In the genomic region with DNA sequence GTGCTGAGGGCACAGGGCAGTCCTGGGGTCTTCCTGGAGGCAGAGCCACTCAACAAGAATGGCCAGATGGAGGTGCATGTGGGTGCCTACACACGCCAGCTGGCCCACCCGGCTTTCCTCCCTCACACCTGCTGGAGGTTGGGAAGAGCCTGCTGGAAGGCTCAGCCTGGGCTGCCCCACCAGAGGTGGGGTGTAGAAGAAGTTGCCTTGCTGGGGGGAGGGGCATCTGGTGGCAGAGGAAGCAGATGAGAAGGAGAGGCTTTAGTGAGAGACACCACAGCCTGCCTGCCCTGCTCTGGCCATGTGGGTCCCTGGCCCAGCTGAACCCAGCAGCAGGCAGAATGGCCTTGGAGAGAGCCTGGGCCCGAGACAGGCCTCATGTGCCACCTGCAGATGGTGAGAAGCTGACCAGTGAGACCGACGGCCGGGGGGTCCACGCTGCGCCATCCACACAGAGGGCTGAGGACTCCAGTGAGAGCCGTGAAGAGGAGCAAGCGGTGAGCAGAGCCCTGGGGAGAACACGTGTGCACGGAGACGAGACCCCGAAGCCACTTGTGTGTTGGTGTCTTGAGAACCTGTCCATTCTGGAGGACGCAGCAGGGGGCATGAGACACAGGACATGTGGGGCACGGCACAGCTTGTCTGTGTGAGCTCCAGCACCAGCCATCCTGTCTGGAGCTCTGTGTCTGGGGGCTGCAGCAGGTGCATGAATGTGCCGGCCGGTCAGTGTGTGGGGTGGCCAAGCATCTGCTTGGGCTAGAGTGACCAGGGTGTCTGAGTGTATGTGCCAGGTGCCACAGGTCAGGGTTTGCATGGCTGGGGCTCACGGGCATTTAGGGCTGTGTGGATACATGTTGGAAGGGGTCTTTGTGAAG, we compare ENCODE assay signal across 20 cellular contexts. TPM values are rescaled to one million over a fixed set of nuclear protein-coding genes. Genes with fewer than 3 reads are reported as not detected.
DNase-seq lines count a peak whose midpoint lies in the region; ATAC-seq, FAIRE-seq and TF ChIP-seq lines count a peak whose summit lies in the region.
"Had no signal": no experiment of that assay in that cellular context is flagged by ENCODE, and none has a peak within 500 bp of the region (broad histone marks: within the 10 kb centered on the region; RNA-seq: fewer than 3 reads in every experiment).

No MANE protein-coding gene starts in this region.

- no peaks in the 10 kb centered on the region for H3K4me1 ChIP-seq in GM12878 (ENCODE audit: control insufficient read depth, insufficient read depth, low read length)

- no peak overlapping the region for H3K4me3 ChIP-seq in GM12878
- H3K4me3 ChIP-seq: coronary artery, ovary, sigmoid colon had no signal

- no peak for FAIRE-seq in GM12878 (lab: Jason Lieb, UNC)
- FAIRE-seq: frontal cortex, urothelium cell line had no signal

- H3K79me2 ChIP-seq in GM12878 (ENCODE audit: control insufficient read depth, insufficient read depth, low read length): no peaks in the 10 kb centered on the region

- H3K27me3 Mint-ChIP-seq in neural crest cell (ENCODE audit: low read depth) (peaks cover 15% of the 10 kb centered on the region), CD14-positive monocyte (ENCODE audit: low read depth in 3 of 3) (peaks cover 39 to 46% (median 41%) of the 10 kb centered on the region in 3 donors)
- peaks cover 57% of the 10 kb centered on the region for H3K27me3 Mint-ChIP-seq in stimulated activated memory B cell treated with anti-CD40 and anti-IgM and Interleukin-4, amounts not matched to agents 10 μg/mL and 1 μg/mL and 100 μg/mL, for 72 hours

- peak; percentile 23; the same call in 2 of the 3 replicates for ATAC-seq in GM12878
- ATAC-seq in stimulated activated memory B cell treated with anti-CD40 and anti-IgM and Interleukin-4, amounts not matched to agents 10 μg/mL and 1 μg/mL and 100 μg/mL, for 72 hours: no peak
- ATAC-seq in HG02678 (IDR thresholded peaks at IDR 0.05; ENCODE audit: unreplicated experiment): no peak
- ATAC-seq: left cardiac atrium had no signal

- intact Hi-C loops in GM12878 (cut with micrococcal nuclease; ENCODE audit: unreplicated experiment) (no loop called here), CD14-positive monocyte (cut with micrococcal nuclease) (no loop called here)

- no peak for TF ChIP-seq POLR2A in GM12878 (IDR thresholded peaks at IDR 0.05; ENCODE audit: low read depth, low read length)

- peaks cover 4 to 8% of the 10 kb centered on the region in 2 experiments; a peak in 3 of 4 replicates for H3K27me3 ChIP-seq in GM12878 (replicated peaks in 1 of 2; ENCODE audit: control insufficient read depth in 2 of 2, insufficient read depth in 2 of 2, low read length in 1 of 2)
- H3K27me3 ChIP-seq: ovary had no signal

- TF ChIP-seq RAD21 in GM12878 (IDR thresholded peaks at IDR 0.05; ENCODE audit: insufficient read depth, low read depth, low read length): no peak

- DNase-seq in DMS 273 treated with DMSO at 0.1 percent for 48 hours (lab: John Stamatoyannopoulos, UW) (peak; percentile 35), NCI-H1694 (lab: John Stamatoyannopoulos, UW) (peak; percentile 26), GM12878 (ENCODE audit: low read depth, low spot score) (no peak), neural crest cell (ENCODE audit: low read depth, low spot score) (no peak), CD14-positive monocyte (ENCODE audit: low spot score) (no peak)
- DNase-seq: activated CD4-positive, alpha-beta T cell treated with anti-CD3 and anti-CD28 coated beads, Interleukin-2, amount 10 ng/mL, durations not matched to agents 7 days and 5 days; activated naive CD4-positive, alpha-beta T cell treated with Interleukin-2 at 50 U/mL for 16 hours; H9; left cardiac atrium; midbrain; NCI-H2029; NCI-H510A; sigmoid colon; stimulated activated CD4-positive, alpha-beta T cell treated with anti-CD3 and anti-CD28 coated beads, Interleukin-1b, Interleukin-23, amount 100 ng/mL, for 48 hours had no signal

- no peaks in the 10 kb centered on the region for H3K9me3 ChIP-seq in GM12878 (replicated peaks; ENCODE audit: control insufficient read depth, insufficient read depth, low read length)
- H3K9me3 ChIP-seq: ovary, sigmoid colon had no signal

- POLR2A ChIA-PET in GM12878 (lab: Charles Lee): no interaction called here

- no peak overlapping the region for H2AFZ ChIP-seq in GM12878 (ENCODE audit: control insufficient read depth, low read depth, low read length)

- H3K4me1 Mint-ChIP-seq in neural crest cell: peaks cover 48% of the 10 kb centered on the region
- H3K4me1 Mint-ChIP-seq in stimulated activated memory B cell treated with anti-CD40 and anti-IgM and Interleukin-4, amounts not matched to agents 10 μg/mL and 1 μg/mL and 100 μg/mL, for 72 hours: peaks cover 17% of the 10 kb centered on the region
- peaks cover 3% of the 10 kb centered on the region for H3K4me1 Mint-ChIP-seq in CD14-positive monocyte

- CTCF ChIA-PET in GM12878 (lab: Yijun Ruan, JAX): interaction anchor here (0.8 to 1.0 kb wide), 2 partner anchors 13 to 122 kb away, joined by 3 read pairs; no protein-coding TSS in a partner anchor

- H3K9me3 Mint-ChIP-seq in neural crest cell (peaks cover 2% of the 10 kb centered on the region), CD14-positive monocyte (peaks cover 0 to 20% (median 10%) of the 10 kb centered on the region in 7 donors)
- no peaks in the 10 kb centered on the region for H3K9me3 Mint-ChIP-seq in stimulated activated memory B cell treated with anti-CD40 and anti-IgM and Interleukin-4, amounts not matched to agents 10 μg/mL and 1 μg/mL and 100 μg/mL, for 72 hours
- H3K9me3 Mint-ChIP-seq: activated CD4-positive, alpha-beta T cell treated with anti-CD3 and anti-CD28 coated beads, Interleukin-2, amount 10 ng/mL, durations not matched to agents 7 days and 5 days had no signal

- H3K9ac ChIP-seq in GM12878 (ENCODE audit: control insufficient read depth, insufficient read depth, low read length): no peak overlapping the region

- no peaks in the 10 kb centered on the region for H4K20me1 ChIP-seq in GM12878 (ENCODE audit: control insufficient read depth, insufficient read depth)

- in situ Hi-C loops in GM12878 (cut with MboI): no loop called here

- H3K4me2 ChIP-seq in GM12878 (ENCODE audit: control insufficient read depth, insufficient read depth): no peak overlapping the region

- no peak for TF ChIP-seq EP300 in GM12878 (IDR thresholded peaks at IDR 0.05; ENCODE audit: borderline replicate concordance in 1 of 2, control insufficient read depth in 1 of 2, low read depth in 2 of 2, low read length in 2 of 2)

- H3K4me3 Mint-ChIP-seq in neural crest cell: peak overlapping the region; percentile 87
- H3K4me3 Mint-ChIP-seq in stimulated activated memory B cell treated with anti-CD40 and anti-IgM and Interleukin-4, amounts not matched to agents 10 μg/mL and 1 μg/mL and 100 μg/mL, for 72 hours: no peak overlapping the region
- H3K4me3 Mint-ChIP-seq in CD14-positive monocyte: peak overlapping the region in 1 of 2 donors; percentile 62
- H3K4me3 Mint-ChIP-seq: activated CD4-positive, alpha-beta T cell treated with anti-CD3 and anti-CD28 coated beads, Interleukin-2, amount 10 ng/mL, durations not matched to agents 7 days and 5 days had no signal

- H3K27ac Mint-ChIP-seq in neural crest cell (ENCODE audit: unreplicated experiment): peak overlapping the region; percentile 38
- no peak overlapping the region for H3K27ac Mint-ChIP-seq in stimulated activated memory B cell treated with anti-CD40 and anti-IgM and Interleukin-4, amounts not matched to agents 10 μg/mL and 1 μg/mL and 100 μg/mL, for 72 hours
- H3K27ac Mint-ChIP-seq in CD14-positive monocyte: no peak overlapping the region

- peaks cover 8% of the 10 kb centered on the region for H3K36me3 Mint-ChIP-seq in neural crest cell (ENCODE audit: low read depth)
- no peaks in the 10 kb centered on the region for H3K36me3 Mint-ChIP-seq in stimulated activated memory B cell treated with anti-CD40 and anti-IgM and Interleukin-4, amounts not matched to agents 10 μg/mL and 1 μg/mL and 100 μg/mL, for 72 hours
- peaks cover 0 to 4% of the 10 kb centered on the region in 2 donors for H3K36me3 Mint-ChIP-seq in CD14-positive monocyte

- 49% methylated on average over 19 of the region's 19 CpGs for WGBS in GM12878 (ENCODE audit: insufficient coverage, insufficient replicate concordance, low lambda C conversion rate, missing lambda C conversion rate)

- H3K27ac ChIP-seq in GM12878 (ENCODE audit: control insufficient read depth, insufficient read depth): no peak overlapping the region
- H3K27ac ChIP-seq: coronary artery, ovary, sigmoid colon had no signal

- TF ChIP-seq CTCF in GM12878 (IDR thresholded peaks at IDR 0.05 in 2 of 3, conservative IDR thresholded peaks at IDR 0.05 in 1 of 3; ENCODE audit: control insufficient read depth in 2 of 3, extremely low read depth in 1 of 3, insufficient read depth in 1 of 3, low read depth in 3 of 3, low read length in 3 of 3): no peak
- no peak for TF ChIP-seq CTCF in neural crest cell (conservative IDR thresholded peaks at IDR 0.05)
- no peak for TF ChIP-seq CTCF in CD14-positive monocyte (IDR thresholded peaks at IDR 0.05)

- no peaks in the 10 kb centered on the region for H3K36me3 ChIP-seq in GM12878 (ENCODE audit: control insufficient read depth in 2 of 2, insufficient read depth in 2 of 2, low read length in 1 of 2)
- H3K36me3 ChIP-seq: ovary, sigmoid colon had no signal

- RAD21 ChIA-PET in GM12878 (lab: Charles Lee; ENCODE audit: unreplicated experiment): no interaction called here

- SMC1A ChIA-PET in GM12878 (lab: Charles Lee; ENCODE audit: uncharacterized antibody, unreplicated experiment): no interaction called here

- no TSS peak for BruUV-seq in GM12878 (replicated peaks; lab: Mats Ljungman, UMichigan)

RNA-seq across cellular contexts. Expression of a gene that starts 2.7 kb away (rescaled TPM):
- total RNA-seq in GM12878 (2013; cell fraction: nucleolus; rRNA removed): 0.23 TPM in 1 of 2 replicates, not detected in the other
- total RNA-seq in GM12878 (2014; rRNA removed): 0.06 and 1.4 TPM in 2 replicates
- 0.18 TPM in 1 of 2 replicates, not detected in the other for total RNA-seq in GM12878 (2014; rRNA removed; fragmentation: Illumina TruSeq; extraction: Trizol)
- total RNA-seq in GM12878 (2021): 0.29 and 0.74 TPM in 2 replicates
- not detected for polyA plus RNA-seq in GM12878 (2011; ENCODE audit: low read depth)
- not detected in 2 replicates for polyA plus RNA-seq in GM12878 (2011; rRNA removed)
- polyA plus RNA-seq in GM12878 (2011; cell fraction: cytosol; rRNA removed): not detected in 2 replicates
- 0.07 TPM in 1 of 2 replicates, not detected in the other for polyA plus RNA-seq in GM12878 (2011; cell fraction: nucleus; rRNA removed)
- polyA plus RNA-seq in GM12878 (2012): 0.24 TPM in 1 of 2 replicates, not detected in the other
- polyA plus RNA-seq in GM12878 (2014; fragmentation: Illumina TruSeq; extraction: Trizol): 0.04 TPM in 1 of 2 replicates, not detected in the other
- polyA plus RNA-seq in GM12878 (2014; fragmentation: Nextera tagmentation; extraction: Ambion mirVana): not detected
- 0.16 and 0.82 TPM in 2 replicates for polyA plus RNA-seq in GM12878 (2014; rRNA removed)
- not detected for polyA plus RNA-seq in GM12878 (2016; fragmentation: Nextera tagmentation; extraction: Ambion mirVana)
- not detected in 2 replicates for polyA minus RNA-seq in GM12878 (2011; rRNA and poly(A)+ RNA removed)
- not detected in 2 replicates for polyA minus RNA-seq in GM12878 (2011; cell fraction: cytosol; rRNA and poly(A)+ RNA removed)
- polyA minus RNA-seq in GM12878 (2011; cell fraction: nucleus; rRNA and poly(A)+ RNA removed): not detected in 2 replicates
- total RNA-seq in neural crest cell: 179 and 201 TPM in 2 replicates
- polyA plus RNA-seq in CD14-positive monocyte: not detected

RNA-seq across cellular contexts. Expression of a gene that starts 22.1 kb away (rescaled TPM):
- total RNA-seq in GM12878 (2013; cell fraction: nucleolus; rRNA removed): not detected in 2 replicates
- total RNA-seq in GM12878 (2014; rRNA removed): not detected in 2 replicates
- total RNA-seq in GM12878 (2014; rRNA removed; fragmentation: Illumina TruSeq; extraction: Trizol): not detected in 2 replicates
- 0.37 and 0.90 TPM in 2 replicates for total RNA-seq in GM12878 (2021)
- not detected for polyA plus RNA-seq in GM12878 (2011; ENCODE audit: low read depth)
- polyA plus RNA-seq in GM12878 (2011; rRNA removed): not detected in 2 replicates
- 0.05 TPM in 1 of 2 replicates, not detected in the other for polyA plus RNA-seq in GM12878 (2011; cell fraction: cytosol; rRNA removed)
- polyA plus RNA-seq in GM12878 (2011; cell fraction: nucleus; rRNA removed): 0.09 and 0.34 TPM in 2 replicates
- not detected in 2 replicates for polyA plus RNA-seq in GM12878 (2012)
- not detected in 2 replicates for polyA plus RNA-seq in GM12878 (2014; fragmentation: Illumina TruSeq; extraction: Trizol)
- not detected for polyA plus RNA-seq in GM12878 (2014; fragmentation: Nextera tagmentation; extraction: Ambion mirVana)
- 0.23 and 0.45 TPM in 2 replicates for polyA plus RNA-seq in GM12878 (2014; rRNA removed)
- not detected for polyA plus RNA-seq in GM12878 (2016; fragmentation: Nextera tagmentation; extraction: Ambion mirVana)
- polyA minus RNA-seq in GM12878 (2011; rRNA and poly(A)+ RNA removed): not detected in 2 replicates
- 1.5 and 2.1 TPM in 2 replicates for polyA minus RNA-seq in GM12878 (2011; cell fraction: cytosol; rRNA and poly(A)+ RNA removed)
- 0.12 and 1.2 TPM in 2 replicates for polyA minus RNA-seq in GM12878 (2011; cell fraction: nucleus; rRNA and poly(A)+ RNA removed)
- total RNA-seq in neural crest cell: 0.42 and 1.7 TPM in 2 replicates
- polyA plus RNA-seq in CD14-positive monocyte: not detected
- total RNA-seq: activated CD4-positive, alpha-beta T cell treated with anti-CD3 and anti-CD28 coated beads, Interleukin-2, amount 10 ng/mL, durations not matched to agents 7 days and 5 days; frontal cortex had no signal

RNA-seq across cellular contexts. Expression of a gene that starts 42.8 kb away (rescaled TPM):
- total RNA-seq in GM12878 (2013; cell fraction: nucleolus; rRNA removed): 3.3 and 3.7 TPM in 2 replicates
- total RNA-seq in GM12878 (2014; rRNA removed) (5.2 and 6.5 TPM in 2 replicates), GM12878 (2014; rRNA removed; fragmentation: Illumina TruSeq; extraction: Trizol) (1.9 and 3.8 TPM in 2 replicates), GM12878 (2021) (10.1 and 10.9 TPM in 2 replicates), neural crest cell (14.5 and 15.9 TPM in 2 replicates)
- 3.5 TPM for polyA plus RNA-seq in GM12878 (2011; ENCODE audit: low read depth)
- polyA plus RNA-seq in GM12878 (2011; rRNA removed) (2.2 and 5.1 TPM in 2 replicates), GM12878 (2014; fragmentation: Illumina TruSeq; extraction: Trizol) (0.82 and 1.7 TPM in 2 replicates), GM12878 (2014; fragmentation: Nextera tagmentation; extraction: Ambion mirVana) (1 to 10 TPM in 1 of 2 experiments, under 1 TPM in 1; 0.18 to 1.2 TPM), GM12878 (2014; rRNA removed) (10.5 and 10.8 TPM in 2 replicates), GM12878 (2016; fragmentation: Nextera tagmentation; extraction: Ambion mirVana) (1 to 10 TPM; 5.2 to 7.2 TPM), CD14-positive monocyte (10 to 100 TPM; 62.8 to 75.4 TPM)
- polyA plus RNA-seq in GM12878 (2011; cell fraction: cytosol; rRNA removed): 8.6 and 12.4 TPM in 2 replicates
- polyA plus RNA-seq in GM12878 (2011; cell fraction: nucleus; rRNA removed): 22.5 TPM in 2 replicates
- polyA plus RNA-seq in GM12878 (2012): 8.7 and 14.5 TPM in 2 replicates
- 1.7 and 4.0 TPM in 2 replicates for polyA minus RNA-seq in GM12878 (2011; rRNA and poly(A)+ RNA removed)
- polyA minus RNA-seq in GM12878 (2011; cell fraction: cytosol; rRNA and poly(A)+ RNA removed): 4.8 and 5.9 TPM in 2 replicates
- polyA minus RNA-seq in GM12878 (2011; cell fraction: nucleus; rRNA and poly(A)+ RNA removed): 3.1 and 3.3 TPM in 2 replicates

RNA-seq across cellular contexts. Expression of a gene that starts 51.3 kb away (rescaled TPM):
- total RNA-seq in GM12878 (2013; cell fraction: nucleolus; rRNA removed): 0.61 TPM in 1 of 2 replicates, not detected in the other
- 0.33 and 1.3 TPM in 2 replicates for total RNA-seq in GM12878 (2014; rRNA removed)
- 0.54 and 0.88 TPM in 2 replicates for total RNA-seq in GM12878 (2014; rRNA removed; fragmentation: Illumina TruSeq; extraction: Trizol)
- total RNA-seq in GM12878 (2021): 2.5 and 3.0 TPM in 2 replicates
- polyA plus RNA-seq in GM12878 (2011; ENCODE audit: low read depth): 2.3 TPM
- polyA plus RNA-seq in GM12878 (2011; rRNA removed): 0.58 and 0.98 TPM in 2 replicates
- 0.54 and 1.2 TPM in 2 replicates for polyA plus RNA-seq in GM12878 (2011; cell fraction: cytosol; rRNA removed)
- 1.2 and 1.6 TPM in 2 replicates for polyA plus RNA-seq in GM12878 (2011; cell fraction: nucleus; rRNA removed)
- 2.1 and 2.4 TPM in 2 replicates for polyA plus RNA-seq in GM12878 (2012)
- polyA plus RNA-seq in GM12878 (2014; fragmentation: Illumina TruSeq; extraction: Trizol): 1.5 TPM in 1 of 2 replicates, not detected in the other
- polyA plus RNA-seq in GM12878 (2014; fragmentation: Nextera tagmentation; extraction: Ambion mirVana): 1 to 10 TPM; 2.1 to 2.3 TPM
- polyA plus RNA-seq in GM12878 (2014; rRNA removed): 0.77 and 1.8 TPM in 2 replicates
- polyA plus RNA-seq in GM12878 (2016; fragmentation: Nextera tagmentation; extraction: Ambion mirVana): 1 to 10 TPM; 2.2 to 3.6 TPM
- polyA minus RNA-seq in GM12878 (2011; rRNA and poly(A)+ RNA removed): not detected in 2 replicates
- 3.7 and 7.7 TPM in 2 replicates for polyA minus RNA-seq in GM12878 (2011; cell fraction: cytosol; rRNA and poly(A)+ RNA removed)
- polyA minus RNA-seq in GM12878 (2011; cell fraction: nucleus; rRNA and poly(A)+ RNA removed): 0.97 and 1.3 TPM in 2 replicates
- 156 and 165 TPM in 2 replicates for total RNA-seq in neural crest cell
- 100 to 1,000 TPM; 445 to 637 TPM for polyA plus RNA-seq in CD14-positive monocyte

RNA-seq across cellular contexts. Expression of a gene that starts 58.1 kb away (rescaled TPM):
- total RNA-seq in GM12878 (2013; cell fraction: nucleolus; rRNA removed): 166 and 177 TPM in 2 replicates
- 543 and 574 TPM in 2 replicates for total RNA-seq in GM12878 (2014; rRNA removed)
- 485 and 549 TPM in 2 replicates for total RNA-seq in GM12878 (2014; rRNA removed; fragmentation: Illumina TruSeq; extraction: Trizol)
- total RNA-seq in GM12878 (2021): 396 and 453 TPM in 2 replicates
- 839 TPM for polyA plus RNA-seq in GM12878 (2011; ENCODE audit: low read depth)
- 240 and 671 TPM in 2 replicates for polyA plus RNA-seq in GM12878 (2011; rRNA removed)
- 1,141 and 1,225 TPM in 2 replicates for polyA plus RNA-seq in GM12878 (2011; cell fraction: cytosol; rRNA removed)
- polyA plus RNA-seq in GM12878 (2011; cell fraction: nucleus; rRNA removed): 403 and 488 TPM in 2 replicates
- polyA plus RNA-seq in GM12878 (2012): 758 and 904 TPM in 2 replicates
- 491 and 1,007 TPM in 2 replicates for polyA plus RNA-seq in GM12878 (2014; fragmentation: Illumina TruSeq; extraction: Trizol)
- polyA plus RNA-seq in GM12878 (2014; fragmentation: Nextera tagmentation; extraction: Ambion mirVana): 1,000 to 10,000 TPM; 1,771 to 2,788 TPM
- 864 and 887 TPM in 2 replicates for polyA plus RNA-seq in GM12878 (2014; rRNA removed)
- 100 to 1,000 TPM; 456 to 479 TPM for polyA plus RNA-seq in GM12878 (2016; fragmentation: Nextera tagmentation; extraction: Ambion mirVana)
- polyA minus RNA-seq in GM12878 (2011; rRNA and poly(A)+ RNA removed): 804 and 1,098 TPM in 2 replicates
- polyA minus RNA-seq in GM12878 (2011; cell fraction: cytosol; rRNA and poly(A)+ RNA removed): 178 and 190 TPM in 2 replicates
- polyA minus RNA-seq in GM12878 (2011; cell fraction: nucleus; rRNA and poly(A)+ RNA removed): 183 and 217 TPM in 2 replicates
- total RNA-seq in neural crest cell: 2.0 and 2.3 TPM in 2 replicates
- 10 to 100 TPM; 26.0 to 36.3 TPM for polyA plus RNA-seq in CD14-positive monocyte

Comparison
In these comparisons a context has a peak if more than half of its experiments do, and no peak if none do; other contexts are left out.
1. DNase-seq: peak in DMS 273 treated with DMSO at 0.1 percent for 48 hours (single experiment) and NCI-H1694 (single experiment); none in GM12878 (single experiment), neural crest cell (single experiment) and CD14-positive monocyte (single experiment).
2. RNA of a gene that starts 2.7 kb away (total RNA-seq): 179 to 201 TPM in neural crest cell; 0.06 to 1.4 TPM in GM12878; every median in the first group is over 10 times any median in the second.